Comparison of ENCODE assay signal across 9 cellular contexts in the genomic region with DNA sequence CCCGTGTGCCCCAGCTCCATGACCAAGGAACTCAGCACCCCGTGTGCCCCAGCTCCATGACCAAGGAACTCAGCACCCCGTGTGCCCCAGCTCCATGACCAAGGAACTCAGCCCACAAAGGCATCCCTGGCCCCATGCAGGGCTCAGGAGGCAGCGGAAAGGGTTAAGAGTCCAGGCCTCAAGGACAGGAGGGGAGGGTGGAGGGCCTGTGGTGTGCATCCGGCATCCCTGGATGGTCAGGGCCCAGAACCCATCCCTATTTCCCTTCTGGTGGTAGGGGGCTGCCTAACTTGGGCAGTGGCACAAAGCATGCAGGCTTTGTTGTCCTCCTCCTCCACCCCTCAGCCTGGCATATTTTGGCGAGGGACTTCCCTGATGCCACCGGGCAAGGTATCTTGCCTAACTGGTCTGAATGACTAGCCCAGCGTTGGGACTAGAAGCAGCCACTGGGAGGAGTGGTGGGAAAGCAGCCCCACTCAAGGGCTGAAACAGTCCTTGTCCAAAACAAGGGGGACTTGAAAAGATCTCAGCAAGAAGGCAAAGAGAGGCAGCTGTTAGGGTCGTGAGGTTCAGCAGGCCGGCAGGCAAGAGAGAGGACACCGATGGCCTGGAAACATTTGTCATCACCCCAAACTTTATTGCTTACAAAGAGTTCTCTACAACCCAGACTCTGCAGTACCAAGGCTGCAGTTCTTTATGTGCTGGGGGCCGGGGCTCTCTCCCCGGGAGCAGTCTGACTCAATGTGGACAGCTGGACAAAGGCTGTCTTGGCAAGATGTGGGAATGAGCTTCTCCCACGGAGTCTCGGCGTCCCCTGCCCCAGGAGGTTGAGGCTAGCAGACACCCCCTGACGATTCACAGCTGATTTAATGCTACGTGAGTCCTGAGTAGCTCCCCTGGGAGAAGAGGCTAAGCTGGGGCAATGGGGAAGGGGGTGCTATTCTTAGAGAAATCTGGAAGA.
DNase-seq lines count a peak whose midpoint lies in the region.
"Had no signal": no experiment of that assay in that cellular context is flagged by ENCODE, and none has a peak within 500 bp of the region (broad histone marks: within the 10 kb centered on the region; RNA-seq: fewer than 3 reads in every experiment).

No MANE protein-coding gene starts in this region.

- DNase-seq in T-helper 2 cell treated with Interferon-gamma antibody and Interleukin-4, amounts not matched to agents 5 μg/mL and 100 μg/mL, for 36 hours (ENCODE audit: low spot score): no peak
- no peak for DNase-seq in T-helper 2 cell
- DNase-seq in astrocyte of the hippocampus (ENCODE audit: low read depth, low spot score): peak; percentile 56
- no peak for DNase-seq in NCI-H1694 (lab: John Stamatoyannopoulos, UW)
- no peak for DNase-seq in NCI-H345 treated with DMSO at 0.1 percent for 48 hours (lab: John Stamatoyannopoulos, UW; ENCODE audit: unreplicated experiment)
- no peak for DNase-seq in AML-193 (lab: John Stamatoyannopoulos, UW)

- H3K4me1 ChIP-seq in iPS-20b (ENCODE audit: insufficient read depth, low read length): peaks cover 7% of the 10 kb centered on the region; the same call in 1 of the 2 replicates
- peaks cover 8 to 41% (median 33%) of the 10 kb centered on the region in 5 donors for H3K4me1 ChIP-seq in subcutaneous abdominal adipose tissue (ENCODE audit: control insufficient read depth in 5 of 5, insufficient read depth in 5 of 5, low read length in 5 of 5)

- H3K4me1 Mint-ChIP-seq in T-helper 2 cell treated with Interferon-gamma antibody and Interleukin-4, amounts not matched to agents 5 μg/mL and 100 μg/mL, for 36 hours (ENCODE audit: low read depth): peaks cover 12% of the 10 kb centered on the region

- H3K4me3 Mint-ChIP-seq in T-helper 2 cell treated with Interferon-gamma antibody and Interleukin-4, amounts not matched to agents 5 μg/mL and 100 μg/mL, for 36 hours: peak overlapping the region; percentile 75

- no peak overlapping the region for H3K27ac ChIP-seq in iPS-20b (ENCODE audit: low read length)
- H3K27ac ChIP-seq in subcutaneous abdominal adipose tissue (ENCODE audit: low read depth, low read length): no peak overlapping the region
- H3K27ac ChIP-seq: HL-60 had no signal

- H3K9ac ChIP-seq in iPS-20b (ENCODE audit: low read depth, low read length): peak overlapping the region; percentile 46; the same call in 1 of the 2 replicates
- H3K9ac ChIP-seq in subcutaneous abdominal adipose tissue (ENCODE audit: low read length in 5 of 5): peak overlapping the region in 2 of 5 donors; percentile 40 to 77

- H3K27me3 ChIP-seq in iPS-20b (ENCODE audit: insufficient read depth, low read length) (peaks cover 29% of the 10 kb centered on the region), subcutaneous abdominal adipose tissue (ENCODE audit: control insufficient read depth in 5 of 5, insufficient read depth in 4 of 5, low read length in 5 of 5) (no peaks in the 10 kb centered on the region)

- H3K9me3 Mint-ChIP-seq in T-helper 2 cell treated with Interferon-gamma antibody and Interleukin-4, amounts not matched to agents 5 μg/mL and 100 μg/mL, for 36 hours: no peaks in the 10 kb centered on the region

- H3K27me3 Mint-ChIP-seq in T-helper 2 cell treated with Interferon-gamma antibody and Interleukin-4, amounts not matched to agents 5 μg/mL and 100 μg/mL, for 36 hours (ENCODE audit: low read depth): no peaks in the 10 kb centered on the region

- H3K27ac Mint-ChIP-seq in T-helper 2 cell treated with Interferon-gamma antibody and Interleukin-4, amounts not matched to agents 5 μg/mL and 100 μg/mL, for 36 hours: peak overlapping the region; percentile 83

- H3K36me3 Mint-ChIP-seq in T-helper 2 cell treated with Interferon-gamma antibody and Interleukin-4, amounts not matched to agents 5 μg/mL and 100 μg/mL, for 36 hours (ENCODE audit: low read depth): peaks cover 31% of the 10 kb centered on the region

- no peaks in the 10 kb centered on the region for H3K9me3 ChIP-seq in iPS-20b (ENCODE audit: insufficient read depth, low read depth, low read length)
- H3K9me3 ChIP-seq in subcutaneous abdominal adipose tissue (ENCODE audit: control insufficient read depth in 5 of 5, low read length in 5 of 5): no peaks in the 10 kb centered on the region

- H3K36me3 ChIP-seq in iPS-20b (ENCODE audit: insufficient read depth, low read depth, low read length): peaks cover 8% of the 10 kb centered on the region
- peaks cover 0 to 45% (median 39%) of the 10 kb centered on the region in 5 donors for H3K36me3 ChIP-seq in subcutaneous abdominal adipose tissue (ENCODE audit: control insufficient read depth in 5 of 5, insufficient read depth in 5 of 5, low read length in 5 of 5)

- H3K4me3 ChIP-seq in iPS-20b (ENCODE audit: low read length) (peak overlapping the region; percentile 58), subcutaneous abdominal adipose tissue (ENCODE audit: low read depth in 1 of 5, low read length in 5 of 5) (peak overlapping the region in 4 of 5 donors; percentile 54 to 75 (median 70))
